24 cellular contexts compared by ENCODE assay signal in the genomic region with DNA sequence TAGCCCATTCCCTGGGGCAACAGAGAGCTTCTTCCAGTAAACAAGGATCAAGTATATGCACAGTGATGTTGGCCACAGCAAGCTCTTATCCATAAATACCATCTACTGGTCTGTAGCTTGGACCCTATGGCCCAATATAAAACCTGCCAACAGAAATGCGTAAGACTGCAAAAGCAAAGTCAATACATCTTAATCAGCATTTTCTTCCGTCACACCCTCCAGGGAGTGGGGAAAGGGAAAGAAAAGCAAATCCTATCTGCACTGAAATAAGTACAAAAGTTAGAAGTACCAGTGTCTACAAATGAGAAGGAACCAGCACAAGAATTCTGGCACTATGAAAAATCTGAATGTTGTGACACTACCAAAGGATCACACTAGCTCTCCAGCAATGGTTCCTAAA.
DNase-seq lines count a peak whose midpoint lies in the region; ATAC-seq, FAIRE-seq and TF ChIP-seq lines count a peak whose summit lies in the region.
"Had no signal": no experiment of that assay in that cellular context is flagged by ENCODE, and none has a peak within 500 bp of the region (broad histone marks: within the 10 kb centered on the region; RNA-seq: fewer than 3 reads in every experiment).

No MANE protein-coding gene starts in this region.

- H3K23ac ChIP-seq in trophoblast cell (ENCODE audit: low read length): no peak overlapping the region

- H3K27ac ChIP-seq in HepG2 (ENCODE audit: extremely low read length, insufficient read depth, low read length) (no peak overlapping the region), right lobe of liver (no peak overlapping the region), GM23338 (ENCODE audit: low read depth) (no peak overlapping the region), trophoblast cell (ENCODE audit: low read depth, low read length) (no peak overlapping the region)
- H3K27ac ChIP-seq: 22Rv1, BLaER1 had no signal

- H3K18ac ChIP-seq in trophoblast cell (ENCODE audit: low read length): no peak overlapping the region

- H2BK5ac ChIP-seq in trophoblast cell (ENCODE audit: low read depth, low read length, poor library complexity): no peak overlapping the region

- H4K91ac ChIP-seq in trophoblast cell (ENCODE audit: low read depth, low read length): no peak overlapping the region

- peaks cover 1% of the 10 kb centered on the region; the same call in 1 of the 3 replicates for H3K4me1 Mint-ChIP-seq in GM23338
- H3K4me1 Mint-ChIP-seq: CD14-positive monocyte; CD4-positive, alpha-beta memory T cell; CD4-positive, CD25-positive, alpha-beta regulatory T cell; CD8-positive, alpha-beta memory T cell had no signal

- H4K20me1 ChIP-seq in HepG2 (ENCODE audit: insufficient read depth, low read length): no peaks in the 10 kb centered on the region
- H4K20me1 ChIP-seq in GM23338 (replicated peaks; ENCODE audit: insufficient read depth): no peaks in the 10 kb centered on the region
- H4K20me1 ChIP-seq: BLaER1 had no signal

- H3K36me3 ChIP-seq in HepG2 (replicated peaks in 1 of 2; ENCODE audit: control insufficient read depth in 1 of 2, insufficient read depth in 2 of 2, low read length in 2 of 2) (no peaks in the 10 kb centered on the region), right lobe of liver (no peaks in the 10 kb centered on the region), GM23338 (ENCODE audit: insufficient read depth) (no peaks in the 10 kb centered on the region), trophoblast cell (ENCODE audit: control insufficient read depth in 1 of 2, insufficient read depth in 2 of 2, low read length in 2 of 2) (no peaks in the 10 kb centered on the region)
- H3K36me3 ChIP-seq: BE2C, BLaER1 had no signal

- no peak for FAIRE-seq in HepG2 (lab: Jason Lieb, UNC)
- FAIRE-seq: D721Med, G401.6, GM12891, GM19239 had no signal

- no peaks in the 10 kb centered on the region for H3F3A ChIP-seq in GM23338 (replicated peaks; ENCODE audit: low read depth)

- H3K4me1 ChIP-seq in HepG2 (ENCODE audit: insufficient read depth, low read length) (no peaks in the 10 kb centered on the region), right lobe of liver (no peaks in the 10 kb centered on the region), GM23338 (ENCODE audit: insufficient read depth) (peaks cover 6% of the 10 kb centered on the region; the same call in 1 of the 2 replicates), trophoblast cell (ENCODE audit: control insufficient read depth in 1 of 2, insufficient read depth in 2 of 2, low read length in 2 of 2) (no peaks in the 10 kb centered on the region)
- H3K4me1 ChIP-seq: BE2C, BLaER1 had no signal

- no peaks in the 10 kb centered on the region for H3K27me3 Mint-ChIP-seq in GM23338 (ENCODE audit: insufficient read depth, low read depth, poor library complexity)
- H3K27me3 Mint-ChIP-seq: CD4-positive, alpha-beta memory T cell; CD4-positive, CD25-positive, alpha-beta regulatory T cell; CD8-positive, alpha-beta memory T cell had no signal

- DNase-seq in HepG2 (ENCODE audit: low spot score): no peak
- DNase-seq in right lobe of liver: no peak
- DNase-seq in GM23338 (ENCODE audit: low spot score): no peak
- peak; percentile 49 for DNase-seq in islet precursor cell
- DNase-seq in trophoblast cell: peak; percentile 16 to 64
- no peak for DNase-seq in activated CD4-positive, alpha-beta T cell treated with anti-CD3 and anti-CD28 coated beads, Interleukin-2, amount 50 U/mL, for 4 hours
- no peak for DNase-seq in medulla oblongata (ENCODE audit: extremely low spot score)
- no peak for DNase-seq in SHP77 treated with DMSO at 0.1 percent for 48 hours (lab: John Stamatoyannopoulos, UW)
- DNase-seq: ACHN; BE2C; C1 segment of cervical spinal cord; CD4-positive, alpha-beta memory T cell; CD4-positive, CD25-positive, alpha-beta regulatory T cell; CD8-positive, alpha-beta memory T cell; COR-L47; DMS79 treated with DMSO at 0.1 percent for 48 hours; GF-D8 had no signal

- TF ChIP-seq CTCF in HepG2 (CRISPR knock-in tag; IDR thresholded peaks at IDR 0.05): no peak
- no peak for TF ChIP-seq CTCF in right lobe of liver (IDR thresholded peaks at IDR 0.05)
- TF ChIP-seq CTCF in GM23338 (conservative IDR thresholded peaks at IDR 0.05; ENCODE audit: low read depth in 2 of 2): no peak

- 32% methylated on average over 2 of the region's 2 CpGs for WGBS in HepG2 (ENCODE audit: low lambda C conversion rate)
- WGBS in right lobe of liver (ENCODE audit: insufficient coverage, low coverage, low lambda C conversion rate, missing lambda C conversion rate): 62% methylated on average over 2 of the region's 2 CpGs
- no CpG with 5 or more reads among the region's 2 CpGs for WGBS in trophoblast cell (ENCODE audit: extremely low coverage, insufficient coverage, insufficient read length)

- H4K12ac ChIP-seq in trophoblast cell (ENCODE audit: low read depth, low read length): no peak overlapping the region

- H3K79me1 ChIP-seq in trophoblast cell (ENCODE audit: low read length): no peaks in the 10 kb centered on the region

- TF ChIP-seq POLR2A in HepG2 (IDR thresholded peaks at IDR 0.05; ENCODE audit: insufficient read depth in 1 of 2, low read depth in 2 of 2, low read length in 2 of 2): no peak
- no peak for TF ChIP-seq POLR2A in right lobe of liver (IDR thresholded peaks at IDR 0.05)

- TF ChIP-seq EP300 in HepG2 (IDR thresholded peaks at IDR 0.05; ENCODE audit: low read depth in 2 of 2, low read length in 2 of 2): no peak
- no peak for TF ChIP-seq EP300 in HepG2 (CRISPR knock-in tag; IDR thresholded peaks at IDR 0.05; ENCODE audit: borderline replicate concordance)

- H2AFZ ChIP-seq in HepG2 (ENCODE audit: low read length) (no peak overlapping the region), GM23338 (peak overlapping the region; percentile 8; the same call in 1 of the 2 replicates), trophoblast cell (ENCODE audit: insufficient read depth, low read length, poor library complexity) (no peak overlapping the region)

- no peak overlapping the region for H3K4me3 Mint-ChIP-seq in GM23338
- H3K4me3 Mint-ChIP-seq: CD14-positive monocyte; CD4-positive, alpha-beta memory T cell; CD4-positive, CD25-positive, alpha-beta regulatory T cell; CD8-positive, alpha-beta memory T cell had no signal

- BruUV-seq in HepG2 (replicated peaks; lab: Mats Ljungman, UMichigan): no TSS peak

- no peak overlapping the region for H4K8ac ChIP-seq in trophoblast cell (ENCODE audit: low read depth, low read length)

- H3K9ac ChIP-seq in HepG2 (ENCODE audit: insufficient read depth, low read depth, low read length) (no peak overlapping the region), trophoblast cell (ENCODE audit: low read length) (no peak overlapping the region)
- H3K9ac ChIP-seq: BLaER1 had no signal

- no peaks in the 10 kb centered on the region for H3K9me2 ChIP-seq in GM23338 (ENCODE audit: insufficient read depth)

- H3K27me3 ChIP-seq in HepG2 (ENCODE audit: control insufficient read depth in 1 of 2, insufficient read depth in 2 of 2, low read length in 2 of 2) (no peaks in the 10 kb centered on the region), right lobe of liver (no peaks in the 10 kb centered on the region), GM23338 (ENCODE audit: insufficient read depth) (no peaks in the 10 kb centered on the region), trophoblast cell (ENCODE audit: insufficient read depth, low read length) (no peaks in the 10 kb centered on the region)
- H3K27me3 ChIP-seq: BE2C, BLaER1 had no signal

- peaks cover 12% of the 10 kb centered on the region; the same call in 2 of the 3 replicates for H3K9me3 Mint-ChIP-seq in GM23338

- H3K9me3 ChIP-seq in HepG2 (ENCODE audit: low read length) (no peaks in the 10 kb centered on the region), right lobe of liver (peaks cover 0 to 4% (median 0%) of the 10 kb centered on the region in 4 donors), trophoblast cell (ENCODE audit: insufficient read depth, low read depth, low read length) (no peaks in the 10 kb centered on the region)

- H3K79me2 ChIP-seq in HepG2 (ENCODE audit: insufficient read depth, low read length) (no peaks in the 10 kb centered on the region), GM23338 (replicated peaks; ENCODE audit: insufficient read depth) (no peaks in the 10 kb centered on the region), trophoblast cell (ENCODE audit: control insufficient read depth, insufficient read depth, low read length, poor library complexity) (no peaks in the 10 kb centered on the region)

- no peak for TF ChIP-seq RAD21 in HepG2 (CRISPR knock-in tag; IDR thresholded peaks at IDR 0.05)

- H3K4ac ChIP-seq in trophoblast cell (ENCODE audit: low read depth, low read length): no peak overlapping the region

- H3K4me2 ChIP-seq in HepG2 (ENCODE audit: low read depth, low read length) (no peak overlapping the region), GM23338 (no peak overlapping the region), trophoblast cell (ENCODE audit: low read length) (no peak overlapping the region)
- H3K4me2 ChIP-seq: BLaER1 had no signal

- H3K27ac Mint-ChIP-seq in GM23338: no peak overlapping the region
- H3K27ac Mint-ChIP-seq: CD14-positive monocyte; CD4-positive, alpha-beta memory T cell; CD4-positive, CD25-positive, alpha-beta regulatory T cell; CD8-positive, alpha-beta memory T cell had no signal

- ATAC-seq in HepG2: no peak
- ATAC-seq in right lobe of liver: no peak
- no peak for ATAC-seq in GM23338

- no peak overlapping the region for H2BK12ac ChIP-seq in trophoblast cell (ENCODE audit: low read length)

- POLR2A ChIA-PET in HepG2 (lab: Yijun Ruan, JAX): no interaction called here

- CTCF ChIA-PET in HepG2 (lab: Yijun Ruan, JAX; ENCODE audit: low intra/inter-chr PET ratio, low total read pairs): no interaction called here

- no peak overlapping the region for H2AK5ac ChIP-seq in trophoblast cell (ENCODE audit: low read length)

- in situ Hi-C loops in HepG2 (cut with HindIII; ENCODE audit: extremely low pct_ligation_motif_present, low pct_unique_long_range_greater_than_20kb): no loop called here

- H2BK120ac ChIP-seq in trophoblast cell (ENCODE audit: insufficient read depth, low read length, poor library complexity): no peak overlapping the region

- H3K36me3 Mint-ChIP-seq in GM23338 (ENCODE audit: low read depth): 0 out of 3 replicates have a peak, but pooled peaks cover 2% of the 10 kb centered on the region
- H3K36me3 Mint-ChIP-seq: CD14-positive monocyte; CD4-positive, alpha-beta memory T cell; CD4-positive, CD25-positive, alpha-beta regulatory T cell; CD8-positive, alpha-beta memory T cell had no signal

- no peak overlapping the region for H3K14ac ChIP-seq in trophoblast cell (ENCODE audit: low read length)

- intact Hi-C loops in HepG2 (cut with micrococcal nuclease; ENCODE audit: unreplicated experiment) (no loop called here), right lobe of liver (cut with DNase I) (no loop called here)

- no peak overlapping the region for H3K4me3 ChIP-seq in HepG2 (replicated peaks in 1 of 3; ENCODE audit: insufficient read depth in 1 of 3, low read depth in 2 of 3, low read length in 3 of 3)
- H3K4me3 ChIP-seq in right lobe of liver: no peak overlapping the region
- no peak overlapping the region for H3K4me3 ChIP-seq in GM23338
- H3K4me3 ChIP-seq in trophoblast cell (ENCODE audit: low read depth, low read length): no peak overlapping the region
- H3K4me3 ChIP-seq: BLaER1 had no signal

TF ChIP-seq in HepG2, 621 proteins besides CTCF, POLR2A, EP300 and RAD21 (continues in another document):
- TF ChIP-seq SATB2 (CRISPR knock-in tag; IDR thresholded peaks at IDR 0.05): no peak

TF ChIP-seq in GM23338, 12 proteins besides CTCF, POLR2A, EP300 and RAD21 (continues in another document):
- TF ChIP-seq POLR2AphosphoS5 (IDR thresholded peaks at IDR 0.05; ENCODE audit: low read depth) (no peak), ZNF114 (CRISPR knock-in tag; IDR thresholded peaks at IDR 0.05) (no peak)

Comparison
In these comparisons a context has a peak if more than half of its experiments do, and no peak if none do; other contexts are left out.
1. DNase-seq: peak in islet precursor cell (single experiment) and trophoblast cell (2 of 2); none in HepG2 (single experiment), right lobe of liver (0 of 3), GM23338 (single experiment), activated CD4-positive, alpha-beta T cell treated with anti-CD3 and anti-CD28 coated beads, Interleukin-2, amount 50 U/mL, for 4 hours (0 of 2), medulla oblongata (single experiment) and SHP77 treated with DMSO at 0.1 percent for 48 hours (single experiment).